Comparison of ENCODE assay signal across 8 cellular contexts in the genomic region with DNA sequence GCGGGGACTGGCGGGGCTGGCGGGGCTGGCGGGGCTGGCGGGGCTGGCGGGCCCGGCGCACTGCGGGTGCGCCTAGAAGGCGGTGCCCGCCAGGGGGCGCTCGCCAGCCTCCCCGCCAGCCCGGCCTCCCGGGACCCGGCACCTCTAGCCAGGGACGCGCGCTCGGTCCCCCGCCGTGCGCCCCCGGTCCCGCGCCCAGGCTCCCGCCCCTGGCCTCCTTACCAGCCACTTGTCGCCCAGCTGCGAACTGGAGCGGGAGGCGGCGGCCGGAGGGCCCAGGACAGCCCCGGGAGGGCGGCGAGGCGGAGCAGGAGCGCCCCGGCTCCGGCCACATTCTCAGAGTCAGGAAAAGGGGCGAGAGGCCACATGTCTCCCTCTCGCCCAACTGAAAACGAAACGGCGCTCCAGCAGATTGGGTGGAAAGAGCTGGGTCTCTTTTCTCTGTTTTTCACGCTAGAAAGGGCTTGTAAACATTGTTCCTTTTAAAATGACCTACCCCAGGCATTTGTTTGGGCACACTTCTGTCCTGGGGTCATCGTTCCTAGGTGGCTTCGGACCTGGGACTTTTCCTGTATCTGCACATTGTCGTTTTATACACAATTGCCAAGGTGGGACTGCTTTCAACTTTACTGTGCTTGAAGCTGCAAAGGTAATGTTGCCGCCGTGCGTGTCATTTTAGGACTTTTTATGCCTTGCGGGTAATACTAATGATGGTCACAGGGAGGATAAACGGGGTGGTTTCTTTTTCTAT. TPM values are rescaled to one million over a fixed set of nuclear protein-coding genes. Genes with fewer than 3 reads are reported as not detected.
DNase-seq lines count a peak whose midpoint lies in the region; ATAC-seq and TF ChIP-seq lines count a peak whose summit lies in the region.

No MANE protein-coding gene starts in this region.

- H3K36me3 ChIP-seq in mucosa of descending colon (ENCODE audit: low read depth), result no peaks in the 10 kb centered on the region

- TF ChIP-seq CTCF in epithelial cell of proximal tubule (conservative IDR thresholded peaks at IDR 0.05; ENCODE audit: low read depth, low read length) (peak; percentile 41), mucosa of descending colon (IDR thresholded peaks at IDR 0.05) (peak; percentile 72)

- H3K4me3 ChIP-seq in epithelial cell of proximal tubule (ENCODE audit: low read depth, low read length) (peak overlapping the region; percentile 55), mucosa of descending colon (peak overlapping the region; percentile 58)

- peak; percentile 92 for ATAC-seq in HG02798 (IDR thresholded peaks at IDR 0.05; ENCODE audit: poor library complexity, unreplicated experiment)
- ATAC-seq in mucosa of descending colon, result peak; percentile 97

- H3K9me3 ChIP-seq in mucosa of descending colon, result no peaks in the 10 kb centered on the region

- no peaks in the 10 kb centered on the region for H3K4me1 ChIP-seq in mucosa of descending colon (ENCODE audit: low read depth)

- peak; percentile 40 to 59 for DNase-seq in NCI-H2081 (lab: John Stamatoyannopoulos, UW)
- DNase-seq in NCI-H2081 treated with DMSO at 0.1 percent for 48 hours (lab: John Stamatoyannopoulos, UW), result no peak
- DNase-seq in NOMO-1 (lab: John Stamatoyannopoulos, UW; ENCODE audit: unreplicated experiment in 2 of 2), result peak; percentile 58 to 79
- DNase-seq in activated T-cell treated with anti-CD3 and anti-CD28 coated beads for 24 hours (ENCODE audit: low read depth), result peak; percentile 77
- no peak for DNase-seq in epithelial cell of proximal tubule (ENCODE audit: low read depth)
- DNase-seq in mucosa of descending colon, result peak; percentile 77 to 88 (median 84)
- DNase-seq in stimulated activated CD8-positive, alpha-beta memory T cell treated with anti-CD3 and anti-CD28 coated beads, Interleukin-4, amount 100 ng/mL, for 24 hours (ENCODE audit: low read depth), result peak; percentile 83

- intact Hi-C loops in mucosa of descending colon (cut with DNase I, micrococcal nuclease), result no loop called here

RNA-seq across cellular contexts. Expression of a gene that starts 0.4 kb away (rescaled TPM):
- 4.5 and 6.8 TPM in 2 replicates for total RNA-seq in epithelial cell of proximal tubule
- 1 to 10 TPM; 1.5 to 2.2 (median 1.6) TPM for total RNA-seq in mucosa of descending colon

Comparison
In these comparisons a context has a peak if more than half of its experiments do, and no peak if none do; other contexts are left out.
1. DNase-seq: peak in NCI-H2081 (2 of 2), NOMO-1 (2 of 2), activated T-cell treated with anti-CD3 and anti-CD28 coated beads for 24 hours (single experiment), mucosa of descending colon (3 of 3) and stimulated activated CD8-positive, alpha-beta memory T cell treated with anti-CD3 and anti-CD28 coated beads, Interleukin-4, amount 100 ng/mL, for 24 hours (single experiment); none in NCI-H2081 treated with DMSO at 0.1 percent for 48 hours (single experiment) and epithelial cell of proximal tubule (single experiment).